Comparison of ENCODE assay signal across 15 cellular contexts in the genomic region with DNA sequence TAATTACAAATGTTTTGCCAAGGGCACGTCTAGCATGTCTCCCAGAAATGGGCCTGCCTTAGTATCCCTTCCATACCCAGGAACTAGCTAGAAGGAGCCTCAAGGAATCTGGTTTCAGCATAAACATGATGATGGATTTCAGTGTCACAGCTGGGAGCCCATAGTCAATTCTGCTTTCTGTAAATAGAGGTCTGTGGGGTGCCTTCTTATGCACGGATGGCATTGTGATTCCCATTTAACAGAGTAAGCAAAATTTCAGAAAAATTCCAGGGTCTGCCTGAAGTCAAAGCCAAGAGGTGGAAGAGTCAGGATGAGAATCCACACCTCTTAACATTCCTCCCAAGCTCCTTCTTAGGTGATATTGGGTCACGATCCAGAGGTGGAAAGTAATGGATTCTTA. TPM values are rescaled to one million over a fixed set of nuclear protein-coding genes. Genes with fewer than 3 reads are reported as not detected.
DNase-seq lines count a peak whose midpoint lies in the region; ATAC-seq and TF ChIP-seq lines count a peak whose summit lies in the region.
"Had no signal": no experiment of that assay in that cellular context is flagged by ENCODE, and none has a peak within 500 bp of the region (broad histone marks: within the 10 kb centered on the region; RNA-seq: fewer than 3 reads in every experiment).

No MANE protein-coding gene starts in this region.

- ATAC-seq in right lobe of liver, result no peak

- H3K4me2 ChIP-seq in Karpas-422 (ENCODE audit: low read depth, low read length, poor library complexity, severe bottlenecking), result no peak overlapping the region
- H3K4me2 ChIP-seq: SK-N-SH had no signal

- WGBS in right lobe of liver (ENCODE audit: insufficient coverage, low coverage, low lambda C conversion rate, missing lambda C conversion rate), result 58% methylated on average over 2 of the region's 3 CpGs

- no peaks in the 10 kb centered on the region for H3K4me1 ChIP-seq in NT2/D1 (ENCODE audit: insufficient read depth, insufficient read length)
- H3K4me1 ChIP-seq in Karpas-422 (ENCODE audit: low read length), result no peaks in the 10 kb centered on the region
- no peaks in the 10 kb centered on the region for H3K4me1 ChIP-seq in right lobe of liver

- H4K20me1 ChIP-seq in Karpas-422 (ENCODE audit: insufficient read depth, low read depth, low read length), result no peaks in the 10 kb centered on the region

- H2AFZ ChIP-seq in Karpas-422 (ENCODE audit: low read length), result no peak overlapping the region

- H3K9ac ChIP-seq in NT2/D1 (ENCODE audit: insufficient read length, low read depth) (no peak overlapping the region), Karpas-422 (ENCODE audit: low read length) (no peak overlapping the region)
- H3K9ac ChIP-seq: SK-N-SH had no signal

- DNase-seq in HEK293T (ENCODE audit: extremely low spot score) (no peak), NT2/D1 (ENCODE audit: low read depth, low spot score) (peak; percentile 57), iPS DF 19.7 (ENCODE audit: low read depth, low spot score) (peak; percentile 65), Karpas-422 (no peak), C1 segment of cervical spinal cord (lab: John Stamatoyannopoulos, UW) (no peak), right lobe of liver (no peak)
- no peak for DNase-seq in activated CD4-positive, alpha-beta T cell treated with anti-CD3 and anti-CD28 coated beads for 1 hour
- DNase-seq: ACHN, AML-193, DMS79 treated with DMSO at 0.1 percent for 48 hours, NCI-H1436, NCI-H2029 treated with DMSO at 0.1 percent for 48 hours, SHP77, SK-N-SH had no signal

- H3K27me3 ChIP-seq in NT2/D1 (ENCODE audit: insufficient read depth, insufficient read length) (no peaks in the 10 kb centered on the region), Karpas-422 (ENCODE audit: low read length) (no peaks in the 10 kb centered on the region), right lobe of liver (no peaks in the 10 kb centered on the region)

- H3K27ac ChIP-seq in Karpas-422 (ENCODE audit: low read length) (no peak overlapping the region), right lobe of liver (no peak overlapping the region)

- no peak for TF ChIP-seq CTCF in right lobe of liver (IDR thresholded peaks at IDR 0.05)

- peaks cover 8% of the 10 kb centered on the region; the same call in 1 of the 2 replicates for H3K9me3 ChIP-seq in NT2/D1 (ENCODE audit: insufficient read depth, low read length)
- H3K9me3 ChIP-seq in Karpas-422 (ENCODE audit: low read length), result no peaks in the 10 kb centered on the region
- H3K9me3 ChIP-seq in right lobe of liver, result no peaks in the 10 kb centered on the region
- H3K9me3 ChIP-seq: HAP-1, SK-N-SH had no signal

- H3K79me2 ChIP-seq in Karpas-422 (ENCODE audit: low read length), result no peaks in the 10 kb centered on the region

- CTCF ChIA-PET in HEK293T (lab: Yijun Ruan, JAX), result interaction anchor here (0.6 to 0.7 kb wide), 2 partner anchors 21 to 585 kb away, joined by 3 read pairs; no protein-coding TSS in a partner anchor

- intact Hi-C loops in right lobe of liver (cut with DNase I), result no loop called here

- H3K4me3 ChIP-seq in NT2/D1 (ENCODE audit: insufficient read length, low read depth) (no peak overlapping the region), Karpas-422 (ENCODE audit: low read length) (no peak overlapping the region), right lobe of liver (no peak overlapping the region)
- H3K4me3 ChIP-seq: HAP-1 had no signal

- POLR2A ChIA-PET in HEK293T (lab: Yijun Ruan, JAX), result no interaction called here

- TF ChIP-seq POLR2A in right lobe of liver (IDR thresholded peaks at IDR 0.05), result no peak

- H3K36me3 ChIP-seq in NT2/D1 (ENCODE audit: insufficient read depth, insufficient read length, low read length) (no peaks in the 10 kb centered on the region), Karpas-422 (ENCODE audit: insufficient read depth, low read length) (no peaks in the 10 kb centered on the region), right lobe of liver (no peaks in the 10 kb centered on the region)
- H3K36me3 ChIP-seq: HAP-1 had no signal

- no peaks in the 10 kb centered on the region for H3K9me2 ChIP-seq in Karpas-422 (replicated peaks; ENCODE audit: insufficient read depth, low read length)
- H3K9me2 ChIP-seq: SK-N-SH had no signal

TF ChIP-seq in HEK293T, 16 proteins besides CTCF, POLR2A, EP300 and RAD21:
- 0 out of 2 replicates have a peak, but pooled peaks have one; percentile 27 for TF ChIP-seq ARNT (IDR thresholded peaks at IDR 0.05)
- no peak for TF ChIP-seq FOXA1 (IDR thresholded peaks at IDR 0.05)
- no peak for TF ChIP-seq L3MBTL2 (conservative IDR thresholded peaks at IDR 0.05)
- no peak for TF ChIP-seq HDGF (IDR thresholded peaks at IDR 0.05; ENCODE audit: borderline replicate concordance)
- TF ChIP-seq, protein P1, sequence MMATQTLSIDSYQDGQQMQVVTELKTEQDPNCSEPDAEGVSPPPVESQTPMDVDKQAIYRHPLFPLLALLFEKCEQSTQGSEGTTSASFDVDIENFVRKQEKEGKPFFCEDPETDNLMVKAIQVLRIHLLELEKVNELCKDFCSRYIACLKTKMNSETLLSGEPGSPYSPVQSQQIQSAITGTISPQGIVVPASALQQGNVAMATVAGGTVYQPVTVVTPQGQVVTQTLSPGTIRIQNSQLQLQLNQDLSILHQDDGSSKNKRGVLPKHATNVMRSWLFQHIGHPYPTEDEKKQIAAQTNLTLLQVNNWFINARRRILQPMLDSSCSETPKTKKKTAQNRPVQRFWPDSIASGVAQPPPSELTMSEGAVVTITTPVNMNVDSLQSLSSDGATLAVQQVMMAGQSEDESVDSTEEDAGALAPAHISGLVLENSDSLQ (IDR thresholded peaks at IDR 0.05), result peak; percentile 60; the same call in 1 of the 2 replicates

RNA-seq across cellular contexts. Expression of a gene that starts 12.1 kb away (rescaled TPM):
- 6.3 and 11.2 TPM in 2 replicates for total RNA-seq in Karpas-422 (2014; rRNA removed; shearing (Covaris generic); ENCODE audit: low replicate concordance)
- total RNA-seq in right lobe of liver, result 1 to 10 TPM in 5 of 6 experiments, under 1 TPM in 1; 0.97 to 3.1 (median 2.2) TPM

RNA-seq across cellular contexts. Expression of a gene that starts 20.0 kb away (rescaled TPM):
- 0.97 and 1.2 TPM in 2 replicates for total RNA-seq in Karpas-422 (2014; rRNA removed; shearing (Covaris generic); ENCODE audit: low replicate concordance)
- total RNA-seq in right lobe of liver, result 1 to 10 TPM in 2 of 6 experiments, under 1 TPM in 4; 0.22 to 1.7 (median 0.48) TPM

RNA-seq across cellular contexts. Expression of a gene that starts 39.1 kb away (rescaled TPM):
- 0.07 and 0.14 TPM in 2 replicates for total RNA-seq in Karpas-422 (2014; rRNA removed; shearing (Covaris generic); ENCODE audit: low replicate concordance)
- 1 to 10 TPM in 3 of 6 experiments, under 1 TPM in 3; 0.31 to 3.4 (median 0.93) TPM for total RNA-seq in right lobe of liver

RNA-seq across cellular contexts. Expression of a gene that starts 48.6 kb away (rescaled TPM):
- 0.18 and 0.93 TPM in 2 replicates for total RNA-seq in Karpas-422 (2014; rRNA removed; shearing (Covaris generic); ENCODE audit: low replicate concordance)
- 10 to 100 TPM in 5 of 6 experiments, 1 to 10 TPM in 1; 8.9 to 14.6 (median 12.8) TPM for total RNA-seq in right lobe of liver

Comparison
In these comparisons a context has a peak if more than half of its experiments do, and no peak if none do; other contexts are left out.
1. DNase-seq: peak in NT2/D1 (single experiment) and iPS DF 19.7 (single experiment); none in HEK293T (single experiment), Karpas-422 (single experiment), C1 segment of cervical spinal cord (0 of 14), activated CD4-positive, alpha-beta T cell treated with anti-CD3 and anti-CD28 coated beads for 1 hour (single experiment) and right lobe of liver (0 of 3).